Comparison of ENCODE assay signal across 8 cellular contexts in the genomic region with DNA sequence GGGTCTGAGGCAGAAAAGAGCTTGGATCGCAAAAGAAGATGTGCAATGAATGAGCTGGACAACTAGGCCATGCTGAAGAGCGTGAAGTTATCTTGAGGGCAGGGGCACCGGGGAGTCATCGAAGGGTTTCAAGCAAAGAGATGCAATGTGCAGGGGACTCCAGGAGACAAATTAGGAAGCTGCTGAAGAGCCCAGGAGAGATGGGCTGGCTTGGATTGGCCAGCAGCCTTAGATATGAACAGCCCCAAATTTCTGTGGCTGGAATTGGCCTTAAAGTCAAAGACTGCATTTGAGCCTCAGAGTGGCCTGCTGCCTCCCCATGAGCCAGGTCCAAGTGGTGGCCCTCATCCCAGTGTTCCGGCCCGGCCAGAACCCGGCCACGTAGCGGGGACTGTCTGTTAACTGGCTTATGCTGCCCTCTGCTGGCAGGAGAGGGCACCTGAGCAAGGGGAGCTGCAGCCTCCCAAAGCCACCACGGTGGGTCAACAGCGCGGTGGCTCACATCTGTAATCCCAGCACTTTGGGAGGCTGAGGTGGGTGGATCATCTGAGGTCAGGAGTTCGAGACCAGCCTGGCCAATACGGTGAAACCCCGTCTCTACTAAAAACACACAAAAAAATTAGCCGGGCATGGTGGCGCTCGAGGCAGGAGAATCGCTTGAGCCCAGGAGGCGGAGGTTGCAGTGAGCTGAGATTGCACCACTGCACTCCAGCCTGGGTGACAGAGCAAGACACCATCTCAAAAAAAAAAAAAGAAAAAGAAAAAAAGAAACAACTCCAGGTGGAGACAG. TPM values are rescaled to one million over a fixed set of nuclear protein-coding genes. Genes with fewer than 3 reads are reported as not detected.
A peak's percentile ranks its signal among the peaks of the same experiment; 100 is the strongest.
DNase-seq lines count a peak whose midpoint lies in the region; ATAC-seq and TF ChIP-seq lines count a peak whose summit lies in the region.
"Not testable (repeated sequence)": the region's sequence is repeated elsewhere in the genome, so short reads cannot be mapped to it uniquely, and the experiment has no call there.
"Had no signal": no experiment of that assay in that cellular context is flagged by ENCODE, and none has a peak within 500 bp of the region (broad histone marks: within the 10 kb centered on the region; RNA-seq: fewer than 3 reads in every experiment).

No MANE protein-coding gene starts in this region.

- DNase-seq in NCI-H1436 (lab: John Stamatoyannopoulos, UW): peak; percentile 67
- DNase-seq in T-helper 2 cell: peak; percentile 46 to 67 (median 64)
- DNase-seq in amniotic epithelial cell (ENCODE audit: low read depth): peak; percentile 46
- peak; percentile 92 for DNase-seq in left ventricle myocardium superior
- DNase-seq in retinal pigment epithelial cell (ENCODE audit: low read depth): peak; percentile 19

- intact Hi-C loops in left ventricle myocardium superior (cut with micrococcal nuclease): loop anchor here (5.0 kb wide), 1 partner anchor 41 kb away; no protein-coding TSS in a partner anchor

- peak; percentile 87 for TF ChIP-seq CTCF in retinal pigment epithelial cell (conservative IDR thresholded peaks at IDR 0.05; ENCODE audit: low read depth, low read length)

- H3K4me3 ChIP-seq in retinal pigment epithelial cell (ENCODE audit: low read length): not testable (repeated sequence)

- ATAC-seq in GM18499 (IDR thresholded peaks at IDR 0.05; ENCODE audit: insufficient read depth, unreplicated experiment): peak; percentile 81
- ATAC-seq in HG02798 (IDR thresholded peaks at IDR 0.05; ENCODE audit: poor library complexity, unreplicated experiment): peak; percentile 89
- peak; percentile 98 for ATAC-seq in left ventricle myocardium superior

RNA-seq across cellular contexts. Expression of a gene that starts 11.2 kb away (rescaled TPM):
- 39.2 TPM for total RNA-seq in left ventricle myocardium superior

RNA-seq across cellular contexts. Expression of a gene that starts 28.0 kb away (rescaled TPM):
- 2.0 TPM for total RNA-seq in left ventricle myocardium superior
- total RNA-seq: frontal cortex had no signal

RNA-seq across cellular contexts. Expression of a gene that starts 28.2 kb away (rescaled TPM):
- total RNA-seq in left ventricle myocardium superior: not detected
- total RNA-seq: frontal cortex had no signal

Comparison
In these comparisons a context has a peak if more than half of its experiments do, and no peak if none do; other contexts are left out.
1. DNase-seq: peak in every context shown above with its lines; median percentile 92 in left ventricle myocardium superior; 67 in NCI-H1436; 64 in T-helper 2 cell; 46 in amniotic epithelial cell; 19 in retinal pigment epithelial cell.